8 cellular contexts compared by ENCODE assay signal in the genomic region with DNA sequence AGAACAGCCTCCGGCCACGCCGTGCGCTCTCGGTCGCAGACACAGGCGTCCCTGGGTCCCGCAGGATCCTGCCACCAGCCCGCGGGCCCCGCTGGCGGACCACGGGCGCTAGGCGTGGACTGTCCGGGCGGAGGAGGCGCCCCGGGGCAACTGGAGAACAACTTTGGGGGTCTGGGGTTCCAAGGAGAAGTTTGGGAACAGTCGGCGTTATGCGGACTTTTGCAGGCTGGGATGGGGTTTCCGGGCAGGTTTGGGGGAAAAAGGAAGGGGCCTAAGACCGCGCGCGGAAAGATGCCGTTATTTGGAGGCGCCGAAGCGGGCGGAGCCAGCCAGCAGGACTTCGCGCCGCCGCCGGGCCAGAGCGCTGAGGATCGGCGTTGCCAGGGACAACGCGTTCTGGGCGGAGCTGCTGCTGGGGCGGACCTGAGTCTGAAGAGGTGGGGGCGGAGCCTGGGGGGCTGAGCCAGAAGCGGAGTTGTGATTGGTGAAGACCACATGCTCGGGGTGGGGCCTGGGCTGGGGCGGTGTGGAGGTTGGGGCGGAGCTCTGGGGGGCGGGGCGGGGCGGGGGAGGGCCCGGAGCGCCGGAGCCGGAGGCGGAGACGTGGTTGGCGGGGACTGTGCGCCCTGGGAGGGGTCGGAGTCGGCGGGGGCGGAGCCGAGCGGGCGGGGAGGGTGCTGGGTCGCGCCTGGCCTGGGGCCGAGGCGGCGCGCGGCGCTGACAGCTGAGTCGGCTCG. TPM values are rescaled to one million over a fixed set of nuclear protein-coding genes. Genes with fewer than 3 reads are reported as not detected.
DNase-seq lines count a peak whose midpoint lies in the region; ATAC-seq and TF ChIP-seq lines count a peak whose summit lies in the region.

A gene (plus strand): TSS at position 680 of the 737 bp plus-strand sequence. CDS start 120 bp downstream, outside the sequence.

- H3K79me2 ChIP-seq in PC-9 (ENCODE audit: low read depth), result no peaks in the 10 kb centered on the region

- CTCF ChIA-PET in PC-9 (lab: Charles Lee), result interaction anchor here (0.6 kb wide), 1 partner anchor 510 kb away, joined by 3 read pairs; no protein-coding TSS in a partner anchor

- ATAC-seq in GM21723 (IDR thresholded peaks at IDR 0.05; ENCODE audit: unreplicated experiment) (peak; percentile 92), esophagus mucosa (peak; percentile 99)
- ATAC-seq in activated T-cell treated with anti-CD3 and anti-CD28 coated beads, Interleukin-2, amount 50 U/mL, for 4 hours, result peak; percentile 91 to 92

- peak within 1 kb of the TSS; percentile 89 for H3K4me2 ChIP-seq in PC-9

- no peaks in the 10 kb centered on the region for H3K36me3 ChIP-seq in PC-9 (ENCODE audit: low read depth)
- no peaks in the 10 kb centered on the region for H3K36me3 ChIP-seq in muscle layer of duodenum (ENCODE audit: control insufficient read depth in 1 of 2, insufficient read depth in 2 of 2, low read length in 2 of 2)

- no peaks in the 10 kb centered on the region for H3K9me3 ChIP-seq in PC-9 (ENCODE audit: insufficient read depth, low read depth)
- peaks cover 0 to 2% of the 10 kb centered on the region in 2 donors for H3K9me3 ChIP-seq in muscle layer of duodenum (ENCODE audit: control insufficient read depth in 1 of 2, low read length in 2 of 2)

- H3K4me1 Mint-ChIP-seq in activated T-cell treated with anti-CD3 and anti-CD28 coated beads, Interleukin-2, amount 50 U/mL, for 4 hours (ENCODE audit: low read depth), result peaks cover 19% of the 10 kb centered on the region

- H3K27ac ChIP-seq in PC-9 (no peak within 1 kb of the TSS), muscle layer of duodenum (ENCODE audit: low read length) (peak within 1 kb of the TSS; percentile 72)

- peak within 1 kb of the TSS; percentile 91 for H3K4me3 Mint-ChIP-seq in activated T-cell treated with anti-CD3 and anti-CD28 coated beads, Interleukin-2, amount 50 U/mL, for 4 hours

- H3F3A ChIP-seq in PC-9 (ENCODE audit: insufficient read depth, low read depth), result no peaks in the 10 kb centered on the region

- H3K9me2 ChIP-seq in PC-9 (ENCODE audit: insufficient read depth), result no peaks in the 10 kb centered on the region

- H3K4me1 ChIP-seq in PC-9 (replicated peaks; ENCODE audit: insufficient read depth), result no peaks in the 10 kb centered on the region
- peaks cover 0 to 15% of the 10 kb centered on the region in 2 donors for H3K4me1 ChIP-seq in muscle layer of duodenum (ENCODE audit: control insufficient read depth in 1 of 2, insufficient read depth in 2 of 2, low read length in 2 of 2)

- H3K4me3 ChIP-seq in PC-9 (peak within 1 kb of the TSS; percentile 61), muscle layer of duodenum (ENCODE audit: low read depth in 1 of 2, low read length in 2 of 2) (peak within 1 kb of the TSS; percentile 73 to 96)

- H3K27me3 ChIP-seq in PC-9 (ENCODE audit: insufficient read depth, low read depth), result peaks cover 12% of the 10 kb centered on the region; the same call in 1 of the 2 replicates
- H3K27me3 ChIP-seq in muscle layer of duodenum (ENCODE audit: low read depth, low read length), result no peaks in the 10 kb centered on the region

- no TSS peak for BruUV-seq in PC-9 (replicated peaks; lab: Mats Ljungman, UMichigan)

- no peaks in the 10 kb centered on the region for H4K20me1 ChIP-seq in PC-9 (ENCODE audit: insufficient read depth)

- peaks cover 20% of the 10 kb centered on the region for H3K27me3 Mint-ChIP-seq in activated T-cell treated with anti-CD3 and anti-CD28 coated beads, Interleukin-2, amount 50 U/mL, for 4 hours (ENCODE audit: low read depth)

- peak; percentile 91 for DNase-seq in DMS53 treated with DMSO at 0.1 percent for 48 hours (lab: John Stamatoyannopoulos, UW; ENCODE audit: unreplicated experiment)
- peak; percentile 97 for DNase-seq in KBM-7
- peak; percentile 85 to 90 for DNase-seq in PC-9
- DNase-seq in activated T-cell treated with anti-CD3 and anti-CD28 coated beads, Interleukin-2, amount 50 U/mL, for 4 hours, result peak; percentile 99
- DNase-seq in stimulated activated CD8-positive, alpha-beta memory T cell treated with anti-CD3 and anti-CD28 coated beads, Interleukin-7, amount 100 ng/mL, for 24 hours (ENCODE audit: low read depth), result peak; percentile 98

- POLR2A ChIA-PET in PC-9 (lab: Charles Lee; ENCODE audit: unreplicated experiment), result interaction anchor here (0.5 kb wide), 1 partner anchor 80 kb away, joined by 5 read pairs; a partner anchor contains a TSS

- in situ Hi-C loops in KBM-7 (cut with MboI; ENCODE audit: low pct_unique_long_range_greater_than_20kb, low sequenced_read_pairs), result no loop called here

- H2AFZ ChIP-seq in PC-9, result peak within 1 kb of the TSS; percentile 90

- intact Hi-C loops in PC-9 (cut with micrococcal nuclease; ENCODE audit: unreplicated experiment), result loop anchor here (2.0 to 10.0 kb wide), 2 partner anchors 201 to 299 kb away; no protein-coding TSS in a partner anchor

- no peaks in the 10 kb centered on the region for H3K9me3 Mint-ChIP-seq in activated T-cell treated with anti-CD3 and anti-CD28 coated beads, Interleukin-2, amount 50 U/mL, for 4 hours

- no peak for TF ChIP-seq CTCF in PC-9 (conservative IDR thresholded peaks at IDR 0.05)

- H3K36me3 Mint-ChIP-seq in activated T-cell treated with anti-CD3 and anti-CD28 coated beads, Interleukin-2, amount 50 U/mL, for 4 hours (ENCODE audit: insufficient read depth), result no peaks in the 10 kb centered on the region

RNA-seq across cellular contexts. Expression of the gene that starts here (rescaled TPM):
- total RNA-seq in PC-9 (2021) (not detected in 2 replicates), esophagus mucosa (not detected)
- total RNA-seq in activated T-cell treated with anti-CD3 and anti-CD28 coated beads, Interleukin-2, amount 50 U/mL, for 4 hours, result under 1 TPM; 0.08 to 0.32 (median 0.14) TPM

Comparison
In these comparisons a context has a peak if more than half of its experiments do, and no peak if none do; other contexts are left out.
1. Peak in DNase-seq, H3K4me3 ChIP-seq and H3K4me2 ChIP-seq in PC-9; RNA of the gene not detected or under 1 TPM.
2. Peak in DNase-seq and ATAC-seq in activated T-cell treated with anti-CD3 and anti-CD28 coated beads, Interleukin-2, amount 50 U/mL, for 4 hours; RNA of the gene not detected or under 1 TPM.
3. Peak in ATAC-seq in esophagus mucosa; RNA of the gene not detected or under 1 TPM.